8 cellular contexts compared by ENCODE assay signal in genomic region chr22:38927033-38927789, GRCh38. TPM values are rescaled to one million over a fixed set of nuclear protein-coding genes. Genes with fewer than 3 reads are reported as not detected.
DNase-seq lines count a peak whose midpoint lies in the region; ATAC-seq and TF ChIP-seq lines count a peak whose summit lies in the region.

No MANE protein-coding gene starts in this region.

- H3K27ac ChIP-seq in right cardiac atrium (ENCODE audit: low read length) (peak overlapping the region; percentile 34), psoas muscle (peak overlapping the region; percentile 48)

- TF ChIP-seq CTCF in psoas muscle (IDR thresholded peaks at IDR 0.05) = peak; percentile 63

- H3K27me3 ChIP-seq in right cardiac atrium (ENCODE audit: control insufficient read depth, insufficient read depth) (no peaks in the 10 kb centered on the region), psoas muscle (ENCODE audit: insufficient read depth in 3 of 3, low read length in 2 of 3) (peaks cover 0 to 4% (median 0%) of the 10 kb centered on the region in 3 donors)

- H3K4me1 Mint-ChIP-seq in activated CD4-positive, alpha-beta T cell treated with anti-CD3 and anti-CD28 coated beads, Interleukin-2, amount 10 ng/mL, durations not matched to agents 7 days and 5 days = peaks cover 3% of the 10 kb centered on the region

- H3K4me3 ChIP-seq in right cardiac atrium (ENCODE audit: low read length) (peak overlapping the region; percentile 29), psoas muscle (peak overlapping the region; percentile 59)

- intact Hi-C loops in right cardiac atrium (cut with DNase I) (loop anchor here in 1 of 4 donors (10.0 kb wide), 1 partner anchor 52 kb away; the partner anchor contains the start of gene CBX6), psoas muscle (cut with DNase I) (loop anchor here in 1 of 2 donors (5.0 kb wide), 2 partner anchors 55 to 75 kb away; partner anchors contain the start of gene CBX6)

- H3K36me3 ChIP-seq in psoas muscle (ENCODE audit: insufficient read depth in 1 of 2, low read depth in 1 of 2) = no peaks in the 10 kb centered on the region

- H3K4me1 ChIP-seq in right cardiac atrium (ENCODE audit: control insufficient read depth, insufficient read depth, low read length) = no peaks in the 10 kb centered on the region
- H3K4me1 ChIP-seq in psoas muscle = peaks cover 13% of the 10 kb centered on the region

- DNase-seq in activated CD4-positive, alpha-beta T cell treated with anti-CD3 and anti-CD28 coated beads for 1 hour = peak; percentile 21
- DNase-seq in activated CD4-positive, alpha-beta T cell treated with anti-CD3 and anti-CD28 coated beads, Interleukin-2, amount 10 ng/mL, durations not matched to agents 7 days and 5 days = no peak
- DNase-seq in SK-N-DZ (ENCODE audit: low spot score) = peak; percentile 56
- DNase-seq in anterior cingulate cortex (lab: John Stamatoyannopoulos, UW) = peak in 55 of 58 donors; percentile 8 to 85 (median 58)
- DNase-seq in right cardiac atrium = peak; percentile 70 to 91 (median 91)
- DNase-seq in psoas muscle = peak; percentile 77 to 85

- no peaks in the 10 kb centered on the region for H3K9me3 ChIP-seq in right cardiac atrium (ENCODE audit: control insufficient read depth, low read length)
- no peaks in the 10 kb centered on the region for H3K9me3 ChIP-seq in psoas muscle

- H3K36me3 Mint-ChIP-seq in activated CD4-positive, alpha-beta T cell treated with anti-CD3 and anti-CD28 coated beads, Interleukin-2, amount 10 ng/mL, durations not matched to agents 7 days and 5 days (ENCODE audit: low read depth) = no peaks in the 10 kb centered on the region

- peak; percentile 82 to 84 for ATAC-seq in right cardiac atrium
- peak; percentile 79 to 86 (median 84) for ATAC-seq in psoas muscle
- no peak for ATAC-seq in HG03378 (IDR thresholded peaks at IDR 0.05; ENCODE audit: unreplicated experiment)
- ATAC-seq in GM19035 (IDR thresholded peaks at IDR 0.05; ENCODE audit: unreplicated experiment) = no peak

- peaks cover 41% of the 10 kb centered on the region for H3K27me3 Mint-ChIP-seq in activated CD4-positive, alpha-beta T cell treated with anti-CD3 and anti-CD28 coated beads, Interleukin-2, amount 10 ng/mL, durations not matched to agents 7 days and 5 days

- POLR2A ChIA-PET in activated CD4-positive, alpha-beta T cell treated with anti-CD3 and anti-CD28 coated beads, Interleukin-2, amount 10 ng/mL, durations not matched to agents 7 days and 5 days (lab: Charles Lee) = interaction anchor here (0.6 to 0.7 kb wide), 2 partner anchors 17 to 297 kb away, joined by 3 to 6 read pairs; no protein-coding TSS in a partner anchor

- CTCF ChIA-PET in activated CD4-positive, alpha-beta T cell treated with anti-CD3 and anti-CD28 coated beads, Interleukin-2, amount 10 ng/mL, durations not matched to agents 7 days and 5 days (lab: Charles Lee) = interaction anchor here (0.7 to 1.4 kb wide), 3 partner anchors 9 to 16 kb away, joined by 3 to 7 read pairs (median 3); no protein-coding TSS in a partner anchor

- no peaks in the 10 kb centered on the region for H3K9me3 Mint-ChIP-seq in activated CD4-positive, alpha-beta T cell treated with anti-CD3 and anti-CD28 coated beads, Interleukin-2, amount 10 ng/mL, durations not matched to agents 7 days and 5 days

- 11% methylated on average over 39 of the region's 39 CpGs for WGBS in right cardiac atrium
- 15 to 21% (median 17%) methylated on average over 35 to 39 of the region's 39 CpGs for WGBS in psoas muscle, 3 donors

- H3K4me3 Mint-ChIP-seq in activated CD4-positive, alpha-beta T cell treated with anti-CD3 and anti-CD28 coated beads, Interleukin-2, amount 10 ng/mL, durations not matched to agents 7 days and 5 days = no peak overlapping the region

- no peak overlapping the region for H3K27ac Mint-ChIP-seq in activated CD4-positive, alpha-beta T cell treated with anti-CD3 and anti-CD28 coated beads, Interleukin-2, amount 10 ng/mL, durations not matched to agents 7 days and 5 days

RNA-seq across cellular contexts. Expression of gene APOBEC3A, which starts 30.2 kb away (rescaled TPM):
- total RNA-seq in activated CD4-positive, alpha-beta T cell treated with anti-CD3 and anti-CD28 coated beads, Interleukin-2, amount 10 ng/mL, durations not matched to agents 7 days and 5 days = not detected
- polyA plus RNA-seq in SK-N-DZ (2014; cell fraction: cytosol; rRNA removed) = not detected in 2 replicates
- polyA plus RNA-seq in SK-N-DZ (2014; cell fraction: nucleus; rRNA removed) = not detected in 2 replicates
- total RNA-seq in right cardiac atrium (under 1 TPM; 0.23 to 0.94 (median 0.65) TPM), psoas muscle (under 1 TPM; 0.19 to 0.76 (median 0.33) TPM)
- polyA plus RNA-seq in right cardiac atrium (0.14 TPM), psoas muscle (under 1 TPM in 2 of 3 donors, not detected in 1; 0.09 to 0.23 TPM)

RNA-seq across cellular contexts. Expression of gene APOBEC3B, which starts 54.9 kb away (rescaled TPM):
- 1 to 10 TPM; 8.7 to 8.8 TPM for total RNA-seq in activated CD4-positive, alpha-beta T cell treated with anti-CD3 and anti-CD28 coated beads, Interleukin-2, amount 10 ng/mL, durations not matched to agents 7 days and 5 days
- 0.08 and 0.81 TPM in 2 replicates for polyA plus RNA-seq in SK-N-DZ (2014; cell fraction: cytosol; rRNA removed)
- polyA plus RNA-seq in SK-N-DZ (2014; cell fraction: nucleus; rRNA removed) = not detected in 2 replicates
- total RNA-seq in right cardiac atrium (1 to 10 TPM; 1.3 to 1.9 (median 1.6) TPM), psoas muscle (under 1 TPM in 2 of 4 donors, not detected in 2; 0.30 to 0.59 TPM)
- polyA plus RNA-seq in right cardiac atrium (2.6 TPM), psoas muscle (under 1 TPM; 0.15 to 0.57 (median 0.18) TPM)

RNA-seq across cellular contexts. Expression of gene CBX6, which starts 55.2 kb away (rescaled TPM):
- total RNA-seq in activated CD4-positive, alpha-beta T cell treated with anti-CD3 and anti-CD28 coated beads, Interleukin-2, amount 10 ng/mL, durations not matched to agents 7 days and 5 days = 10 to 100 TPM; 56.0 to 60.5 TPM
- polyA plus RNA-seq in SK-N-DZ (2014; cell fraction: cytosol; rRNA removed) = 9.2 and 11.0 TPM in 2 replicates
- polyA plus RNA-seq in SK-N-DZ (2014; cell fraction: nucleus; rRNA removed) = 24.2 and 30.2 TPM in 2 replicates
- 10 to 100 TPM; 50.9 to 65.9 (median 56.6) TPM for total RNA-seq in right cardiac atrium
- polyA plus RNA-seq in right cardiac atrium = 27.0 TPM
- 10 to 100 TPM; 15.1 to 21.0 (median 17.4) TPM for total RNA-seq in psoas muscle
- 10 to 100 TPM in 1 of 3 donors, 1 to 10 TPM in 2; 5.2 to 17.1 (median 5.4) TPM for polyA plus RNA-seq in psoas muscle

Comparison
In these comparisons a context has a peak if more than half of its experiments do, and no peak if none do; other contexts are left out.
1. ATAC-seq: peak in right cardiac atrium (2 of 2) and psoas muscle (4 of 4); none in HG03378 (single experiment) and GM19035 (single experiment).